ENCODE assay signal across 25 cellular contexts in genomic region chr10:87838650-87839049, GRCh38.
"Had no signal": no experiment of that assay in that cellular context is flagged by ENCODE, and none has a peak within 500 bp of the region (broad histone marks: within the 10 kb centered on the region; RNA-seq: fewer than 3 reads in every experiment).

No MANE protein-coding gene starts in this region.

- H3K4me1 ChIP-seq: esophagus muscularis mucosa, left lung, prostate gland, right atrium auricular region, tibial artery had no signal

- H3K27me3 ChIP-seq: esophagus muscularis mucosa, heart right ventricle, left lung, right atrium auricular region, stomach, tibial artery had no signal

- DNase-seq: dermis blood vessel endothelial cell; effector memory CD4-positive, alpha-beta T cell; foreskin melanocyte; glutamatergic neuron; heart right ventricle; hippocampal formation; left cardiac atrium; left lung; mesenchymal stem cell; mucosa of descending colon; naive B cell; nucleus accumbens; stimulated activated CD4-positive, alpha-beta T cell treated with anti-CD3 and anti-CD28 coated beads, Interleukin-12 subunit alpha, Interleukin-12 subunit beta, amount 100 ng/mL, for 4 hours; stimulated activated CD4-positive, alpha-beta T cell treated with anti-CD3 and anti-CD28 coated beads, Interleukin-1b, Interleukin-23, amount 100 ng/mL, for 48 hours; stimulated activated CD4-positive, alpha-beta T cell treated with anti-CD3 and anti-CD28 coated beads, Interleukin-4, amount 100 ng/mL, for 1 hour; stimulated activated CD8-positive, alpha-beta memory T cell treated with anti-CD3 and anti-CD28 coated beads, Interleukin-4, amount 100 ng/mL, for 48 hours; stimulated activated naive CD4-positive, alpha-beta T cell treated with Interleukin-2 at 50 U/mL for 16 hours; stomach; tibial artery had no signal

- ATAC-seq: heart right ventricle, left cardiac atrium, left lung, mucosa of descending colon, sciatic nerve had no signal

- H3K4me3 ChIP-seq: coronary artery, esophagus muscularis mucosa, heart right ventricle, left lung, mucosa of descending colon, prostate gland, right atrium auricular region, smooth muscle cell, stomach, tibial artery had no signal

- H3K27ac ChIP-seq: coronary artery, esophagus muscularis mucosa, heart right ventricle, left lung, prostate gland, right atrium auricular region, stomach, tibial artery had no signal

- H3K9me3 ChIP-seq: esophagus muscularis mucosa, heart right ventricle, left lung, mucosa of descending colon, prostate gland, right atrium auricular region, stomach, tibial artery had no signal

- H3K36me3 ChIP-seq: esophagus muscularis mucosa, heart right ventricle, left lung, prostate gland, right atrium auricular region, stomach, tibial artery had no signal

- H3K4me2 ChIP-seq: smooth muscle cell had no signal
